In genomic region chr20:38645980-38646858, GRCh38 we compare ENCODE assay signal across 8 cellular contexts. TPM values are rescaled to one million over a fixed set of nuclear protein-coding genes. Genes with fewer than 3 reads are reported as not detected.
A peak's percentile ranks its signal among the peaks of the same experiment; 100 is the strongest.
DNase-seq lines count a peak whose midpoint lies in the region; ATAC-seq and TF ChIP-seq lines count a peak whose summit lies in the region.

No MANE protein-coding gene starts in this region.

- intact Hi-C loops in PC-9 (cut with micrococcal nuclease; ENCODE audit: unreplicated experiment) (loop anchor here (1.0 to 5.0 kb wide), 5 partner anchors 86 to 402 kb away; no protein-coding TSS in a partner anchor), natural killer cell (cut with micrococcal nuclease) (loop anchor here (1.0 kb wide), 6 partner anchors 85 to 402 kb away; partner anchors contain the start of gene DHX35)

- H3K27me3 ChIP-seq in PC-9 (ENCODE audit: insufficient read depth, low read depth): no peaks in the 10 kb centered on the region

- 0 out of 2 replicates have a peak, but pooled peaks cover 5% of the 10 kb centered on the region for H3K4me1 ChIP-seq in PC-9 (replicated peaks; ENCODE audit: insufficient read depth)

- peak; percentile 22 for DNase-seq in CMK (ENCODE audit: low read depth)
- DNase-seq in PC-9: peak in 1 of 2 experiments; percentile 83
- DNase-seq in activated T-cell treated with anti-CD3 and anti-CD28 coated beads for 48 hours (ENCODE audit: low read depth): peak; percentile 87
- peak; percentile 37 for DNase-seq in fibroblast of gingiva (ENCODE audit: low read depth)
- peak; percentile 88 for DNase-seq in natural killer cell
- DNase-seq in stimulated activated naive CD4-positive, alpha-beta T cell (lab: John Stamatoyannopoulos, UW): peak; percentile 73 to 92 (median 86)

- no peaks in the 10 kb centered on the region for H3K9me3 Mint-ChIP-seq in natural killer cell

- CTCF ChIA-PET in PC-9 (lab: Charles Lee): no interaction called here

- H3K36me3 Mint-ChIP-seq in natural killer cell: no peaks in the 10 kb centered on the region

- peak; percentile 77 for ATAC-seq in GM21423 (IDR thresholded peaks at IDR 0.05; ENCODE audit: unreplicated experiment)
- ATAC-seq in natural killer cell: peak; percentile 95 to 100 (median 100)

- H3K79me2 ChIP-seq in PC-9 (ENCODE audit: low read depth): no peaks in the 10 kb centered on the region

- H3F3A ChIP-seq in PC-9 (ENCODE audit: insufficient read depth, low read depth): no peaks in the 10 kb centered on the region

- peak overlapping the region; percentile 50; the same call in 1 of the 2 replicates for H3K4me3 ChIP-seq in PC-9

- peak overlapping the region; percentile 73 for H2AFZ ChIP-seq in PC-9

- H3K27ac ChIP-seq in PC-9: no peak overlapping the region

- peak; percentile 97 for TF ChIP-seq CTCF in PC-9 (conservative IDR thresholded peaks at IDR 0.05)
- TF ChIP-seq CTCF in natural killer cell (IDR thresholded peaks at IDR 0.05): peak; percentile 89

- peaks cover 9 to 12% of the 10 kb centered on the region in 2 donors for H3K4me1 Mint-ChIP-seq in natural killer cell

- H3K9me3 ChIP-seq in PC-9 (ENCODE audit: insufficient read depth, low read depth): no peaks in the 10 kb centered on the region

- H3K27ac Mint-ChIP-seq in natural killer cell: peak overlapping the region in 1 of 2 donors; percentile 83

- no peak for TF ChIP-seq EP300 in Ishikawa (IDR thresholded peaks at IDR 0.05; ENCODE audit: borderline replicate concordance)

- TF ChIP-seq RAD21 in Ishikawa (IDR thresholded peaks at IDR 0.05; ENCODE audit: low read depth): peak; percentile 92

- H3K9me2 ChIP-seq in PC-9 (ENCODE audit: insufficient read depth): no peaks in the 10 kb centered on the region

- POLR2A ChIA-PET in PC-9 (lab: Charles Lee; ENCODE audit: unreplicated experiment): no interaction called here

- BruUV-seq in PC-9 (replicated peaks; lab: Mats Ljungman, UMichigan): no TSS peak

- no peaks in the 10 kb centered on the region for H3K36me3 ChIP-seq in PC-9 (ENCODE audit: low read depth)

- peak overlapping the region; percentile 84 for H3K4me3 Mint-ChIP-seq in natural killer cell

- 0 out of 2 replicates have a peak, but pooled peaks cover 2% of the 10 kb centered on the region for H4K20me1 ChIP-seq in PC-9 (ENCODE audit: insufficient read depth)

- peak overlapping the region; percentile 93 for H3K4me2 ChIP-seq in PC-9

- H3K27me3 Mint-ChIP-seq in natural killer cell (ENCODE audit: low read depth in 2 of 2): peaks cover 24 to 37% of the 10 kb centered on the region in 2 donors

TF ChIP-seq in Ishikawa, 13 proteins besides CTCF, POLR2A, EP300 and RAD21:
- no peak for TF ChIP-seq YY1 (IDR thresholded peaks at IDR 0.05; ENCODE audit: low read depth)
- TF ChIP-seq, protein P1, sequence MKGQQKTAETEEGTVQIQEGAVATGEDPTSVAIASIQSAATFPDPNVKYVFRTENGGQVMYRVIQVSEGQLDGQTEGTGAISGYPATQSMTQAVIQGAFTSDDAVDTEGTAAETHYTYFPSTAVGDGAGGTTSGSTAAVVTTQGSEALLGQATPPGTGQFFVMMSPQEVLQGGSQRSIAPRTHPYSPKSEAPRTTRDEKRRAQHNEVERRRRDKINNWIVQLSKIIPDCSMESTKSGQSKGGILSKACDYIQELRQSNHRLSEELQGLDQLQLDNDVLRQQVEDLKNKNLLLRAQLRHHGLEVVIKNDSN (IDR thresholded peaks at IDR 0.05): peak; percentile 36; the same call in 1 of the 2 replicates
- TF ChIP-seq TEAD4 (IDR thresholded peaks at IDR 0.05): no peak
- TF ChIP-seq, protein P2, sequence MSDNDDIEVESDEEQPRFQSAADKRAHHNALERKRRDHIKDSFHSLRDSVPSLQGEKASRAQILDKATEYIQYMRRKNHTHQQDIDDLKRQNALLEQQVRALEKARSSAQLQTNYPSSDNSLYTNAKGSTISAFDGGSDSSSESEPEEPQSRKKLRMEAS (IDR thresholded peaks at IDR 0.05): peak; percentile 42; the same call in 1 of the 2 replicates

RNA-seq across cellular contexts. Expression of gene ARHGAP40, which starts 44.6 kb away (rescaled TPM):
- total RNA-seq in PC-9 (2021): 0.92 and 1.8 TPM in 2 replicates
- not detected for total RNA-seq in natural killer cell
